Comparison of ENCODE assay signal across 2 cellular contexts in genomic region chr9:73080110-73080683, GRCh38.
TF ChIP-seq lines count a peak whose summit lies in the region.

No MANE protein-coding gene starts in this region.

TF ChIP-seq in A549, 52 proteins besides CTCF, POLR2A, EP300 and RAD21:
- TF ChIP-seq GATA3 (IDR thresholded peaks at IDR 0.05; ENCODE audit: borderline replicate concordance) (peak; percentile 45), RCOR1 (IDR thresholded peaks at IDR 0.05; ENCODE audit: low read depth, low read length) (no peak), EHF (CRISPR knock-in tag; IDR thresholded peaks at IDR 0.05) (peak; percentile 71; the same call in 1 of the 2 replicates), HOXA7 (CRISPR knock-in tag; IDR thresholded peaks at IDR 0.05) (0 out of 2 replicates have a peak, but pooled peaks have one; percentile 6), JUN (IDR thresholded peaks at IDR 0.05) (peak in 1 of 2 experiments; percentile 61; a peak in 2 of 5 replicates), FOSL2 (IDR thresholded peaks at IDR 0.05) (no peak), FOSL2 (CRISPR knock-in tag; IDR thresholded peaks at IDR 0.05) (0 out of 2 replicates have a peak, but pooled peaks have one; percentile 21), HOXB5 (CRISPR knock-in tag; IDR thresholded peaks at IDR 0.05) (0 out of 2 replicates have a peak, but pooled peaks have one; percentile 26), TP53 (CRISPR knock-in tag; IDR thresholded peaks at IDR 0.05) (no peak), CHD2 (IDR thresholded peaks at IDR 0.05; ENCODE audit: low read length, partially characterized antibody) (no peak), ELK1 (IDR thresholded peaks at IDR 0.05; ENCODE audit: low read depth, low read length) (no peak), MAX (IDR thresholded peaks at IDR 0.05) (peak; percentile 68)
TF ChIP-seq in A549: peak in this region for 7.

TF ChIP-seq in H1, 55 proteins besides CTCF, POLR2A, EP300 and RAD21:
- TF ChIP-seq POLR2AphosphoS5 (IDR thresholded peaks at IDR 0.05; ENCODE audit: low read depth, low read length) (no peak), RXRA (IDR thresholded peaks at IDR 0.05; ENCODE audit: insufficient read depth, low read depth, low read length) (no peak), BACH1 (IDR thresholded peaks at IDR 0.05; ENCODE audit: low read length) (no peak), E2F6 (IDR thresholded peaks at IDR 0.05) (no peak)
